36 cellular contexts compared by ENCODE assay signal in the genomic region with DNA sequence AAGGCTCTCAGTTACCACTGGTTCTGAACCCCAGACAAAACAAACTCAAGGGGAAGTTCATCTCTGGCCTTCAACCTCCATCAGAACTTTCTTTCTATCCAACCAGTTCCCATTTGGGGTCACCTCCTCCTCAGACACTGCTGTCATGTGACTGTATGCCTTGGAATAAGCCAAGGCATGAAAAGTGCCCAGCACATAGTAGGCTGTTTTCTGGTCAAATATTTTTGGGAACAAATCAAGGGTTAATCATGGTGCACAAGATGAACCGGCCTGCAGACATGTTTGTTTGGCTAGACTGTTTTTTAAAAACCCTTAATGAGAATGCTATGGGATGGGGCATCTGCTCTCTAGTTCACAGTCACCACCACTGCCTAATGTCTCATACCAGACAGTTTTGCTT.
"Had no signal": no experiment of that assay in that cellular context is flagged by ENCODE, and none has a peak within 500 bp of the region (broad histone marks: within the 10 kb centered on the region; RNA-seq: fewer than 3 reads in every experiment).

No MANE protein-coding gene starts in this region.

- H3K27me3 Mint-ChIP-seq: activated B cell treated with CpG ODN at 0.5 μM for 24 hours; activated CD4-positive, alpha-beta memory T cell treated with anti-CD3 and anti-CD28 coated beads for 36 hours; activated naive CD8-positive, alpha-beta T cell; activated naive CD8-positive, alpha-beta T cell treated with anti-CD3 and anti-CD28 coated beads, Interleukin-2, amount 50 U/mL, for 24 hours; T-cell had no signal

- H3K4me3 Mint-ChIP-seq: activated B cell treated with CpG ODN at 0.5 μM for 24 hours; activated CD4-positive, alpha-beta memory T cell treated with anti-CD3 and anti-CD28 coated beads for 36 hours; activated naive CD8-positive, alpha-beta T cell; activated naive CD8-positive, alpha-beta T cell treated with anti-CD3 and anti-CD28 coated beads, Interleukin-2, amount 50 U/mL, for 24 hours; brain; T-cell had no signal

- FAIRE-seq: bronchial epithelial cell, RCC 7860 had no signal

- ATAC-seq: activated naive CD8-positive, alpha-beta T cell treated with anti-CD3 and anti-CD28 coated beads, Interleukin-2, amount 50 U/mL, for 24 hours; PC-3; Right ventricle myocardium inferior; SK-N-SH treated with all-trans-retinoic acid at 6 μM for 48 hours; T-cell had no signal

- H3K9me3 Mint-ChIP-seq: activated B cell treated with CpG ODN at 0.5 μM for 24 hours; activated CD4-positive, alpha-beta memory T cell treated with anti-CD3 and anti-CD28 coated beads for 36 hours; activated naive CD8-positive, alpha-beta T cell treated with anti-CD3 and anti-CD28 coated beads, Interleukin-2, amount 50 U/mL, for 24 hours; activated T-helper 2 cell treated with anti-CD3 and anti-CD28 coated beads, Interferon-gamma antibody, Interleukin-2, Interleukin-4, amounts not matched to agents 10 μg/mL and 5 μg/mL and 100 μg/mL, durations not matched to agents 14 hours and 24 hours and 36 hours; brain; T-cell had no signal

- DNase-seq: activated B cell treated with CpG ODN at 0.5 μM for 24 hours; activated CD4-positive, alpha-beta memory T cell treated with anti-CD3 and anti-CD28 coated beads for 36 hours; activated CD4-positive, alpha-beta T cell treated with anti-CD3 and anti-CD28 coated beads for 4 hours; activated CD4-positive, alpha-beta T cell treated with anti-CD3 and anti-CD28 coated beads, Interleukin-2, amount 50 U/mL, for 1 hour; activated CD4-positive, CD25-positive, alpha-beta regulatory T cell treated with anti-CD3 and anti-CD28 coated beads, Interleukin-2, amount 50 U/mL, for 72 hours; activated gamma-delta T cell; activated naive CD4-positive, alpha-beta T cell treated with Interleukin-2 at 50 U/mL for 16 hours; activated naive CD8-positive, alpha-beta T cell treated with anti-CD3 and anti-CD28 coated beads, Interleukin-2, amount 50 U/mL, for 24 hours; activated T-cell treated with anti-CD3 and anti-CD28 coated beads, Interleukin-2, amount 50 U/mL, for 1 hour; anterior cingulate cortex; caudate nucleus; cerebellar nuclear complex; NCI-H1092 treated with DMSO at 0.1 percent for 48 hours; NCI-H1417; NCI-H146; NCI-H187; NCI-H2029 treated with DMSO at 0.1 percent for 48 hours; NCI-H2107; NCI-H2171; NCI-H510A; NCI-H526; NCI-H748 treated with DMSO at 0.1 percent for 48 hours; NK-92 treated with Interleukin-12 subunit alpha and Interleukin-12 subunit beta, amount 100 ng/mL, for 24 hours; PC-3; SIG-M5; T-cell; T-helper 2 cell; T-helper 9 cell had no signal

- H3K27ac Mint-ChIP-seq: activated B cell treated with CpG ODN at 0.5 μM for 24 hours; activated CD4-positive, alpha-beta memory T cell treated with anti-CD3 and anti-CD28 coated beads for 36 hours; activated naive CD8-positive, alpha-beta T cell; activated naive CD8-positive, alpha-beta T cell treated with anti-CD3 and anti-CD28 coated beads, Interleukin-2, amount 50 U/mL, for 24 hours; activated T-helper 2 cell treated with anti-CD3 and anti-CD28 coated beads, Interferon-gamma antibody, Interleukin-2, Interleukin-4, amounts not matched to agents 10 μg/mL and 5 μg/mL and 100 μg/mL, durations not matched to agents 14 hours and 24 hours and 36 hours; brain; T-cell had no signal

- H3K27ac ChIP-seq: VCaP had no signal
